Comparison of ENCODE assay signal across 15 cellular contexts in the genomic region with DNA sequence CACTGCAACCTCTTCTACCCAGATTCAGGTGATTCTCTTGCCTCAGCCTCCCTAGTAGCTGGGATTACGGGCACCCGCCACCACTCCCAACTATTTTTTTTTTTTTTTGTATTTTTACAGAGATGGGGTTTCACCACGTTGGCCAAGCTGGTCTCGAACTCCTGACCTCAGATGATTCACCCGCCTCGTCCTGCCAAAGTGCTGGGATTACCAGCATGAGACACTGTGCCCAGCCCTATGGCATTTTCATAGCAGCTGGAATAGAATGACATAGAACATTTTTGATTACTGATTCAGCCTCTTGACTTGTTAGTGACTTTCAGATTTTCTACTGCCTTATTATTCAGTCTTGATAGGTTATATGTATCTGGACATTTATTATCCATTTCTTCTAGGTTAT.
DNase-seq lines count a peak whose midpoint lies in the region; TF ChIP-seq lines count a peak whose summit lies in the region.
"Had no signal": no experiment of that assay in that cellular context is flagged by ENCODE, and none has a peak within 500 bp of the region (broad histone marks: within the 10 kb centered on the region; RNA-seq: fewer than 3 reads in every experiment).

No MANE protein-coding gene starts in this region.

- no peak overlapping the region for H3K4me3 Mint-ChIP-seq in CD8-positive, alpha-beta memory T cell
- H3K4me3 Mint-ChIP-seq: CD4-positive, CD25-positive, alpha-beta regulatory T cell; HFFc6 had no signal

- POLR2A ChIA-PET in CD8-positive, alpha-beta memory T cell (lab: Charles Lee): no interaction called here

- no peaks in the 10 kb centered on the region for H3K4me1 Mint-ChIP-seq in CD8-positive, alpha-beta memory T cell
- H3K4me1 Mint-ChIP-seq: CD4-positive, CD25-positive, alpha-beta regulatory T cell had no signal

- CTCF ChIA-PET in CD8-positive, alpha-beta memory T cell (lab: Charles Lee): no interaction called here

- DNase-seq in MG63 (peak; percentile 74), brain microvascular endothelial cell (peak; percentile 6), fibroblast of gingiva (ENCODE audit: low read depth) (peak; percentile 25), NCI-H524 (lab: John Stamatoyannopoulos, UW) (no peak), hippocampal formation (lab: John Stamatoyannopoulos, UW) (no peak)
- no peak for DNase-seq in CD8-positive, alpha-beta memory T cell
- DNase-seq in stimulated activated CD4-positive, alpha-beta T cell treated with anti-CD3 and anti-CD28 coated beads, Interleukin-4, amount 100 ng/mL, for 4 hours: no peak
- DNase-seq: ACHN; BE2C; C1 segment of cervical spinal cord; Caco-2; CD4-positive, CD25-positive, alpha-beta regulatory T cell; GM23248; H7; HFFc6 had no signal

- H3K27me3 ChIP-seq in MG63 (no peaks in the 10 kb centered on the region), brain microvascular endothelial cell (replicated peaks) (no peaks in the 10 kb centered on the region)
- H3K27me3 ChIP-seq in CD8-positive, alpha-beta memory T cell (ENCODE audit: insufficient read depth, low read length, poor library complexity, severe bottlenecking): no peaks in the 10 kb centered on the region
- H3K27me3 ChIP-seq: BE2C had no signal

- peaks cover 5 to 39% (median 14%) of the 10 kb centered on the region in 5 donors for H3K9me3 Mint-ChIP-seq in CD8-positive, alpha-beta memory T cell

- no peaks in the 10 kb centered on the region for H3K27me3 Mint-ChIP-seq in CD8-positive, alpha-beta memory T cell
- H3K27me3 Mint-ChIP-seq: CD4-positive, CD25-positive, alpha-beta regulatory T cell had no signal

- H3K36me3 Mint-ChIP-seq in CD8-positive, alpha-beta memory T cell: peaks cover 0 to 2% (median 0%) of the 10 kb centered on the region in 3 donors
- H3K36me3 Mint-ChIP-seq: CD4-positive, CD25-positive, alpha-beta regulatory T cell had no signal

- no peak overlapping the region for H3K27ac Mint-ChIP-seq in CD8-positive, alpha-beta memory T cell
- H3K27ac Mint-ChIP-seq: CD4-positive, CD25-positive, alpha-beta regulatory T cell; HFFc6 had no signal

- no peak for TF ChIP-seq CTCF in brain microvascular endothelial cell (IDR thresholded peaks at IDR 0.05; ENCODE audit: low read depth, low read length, missing control alignments)

- no peaks in the 10 kb centered on the region for H3K4me1 ChIP-seq in CD8-positive, alpha-beta memory T cell (ENCODE audit: insufficient read depth, low read length)
- H3K4me1 ChIP-seq: Caco-2 had no signal

- no peak overlapping the region for H3K4me3 ChIP-seq in MG63
- no peak overlapping the region for H3K4me3 ChIP-seq in brain microvascular endothelial cell (ENCODE audit: low read depth, low read length)
- H3K4me3 ChIP-seq in CD8-positive, alpha-beta memory T cell (ENCODE audit: low read length): no peak overlapping the region
- H3K4me3 ChIP-seq: GM23248 had no signal

- H3K36me3 ChIP-seq in MG63 (no peaks in the 10 kb centered on the region), brain microvascular endothelial cell (replicated peaks) (no peaks in the 10 kb centered on the region)
- H3K36me3 ChIP-seq in CD8-positive, alpha-beta memory T cell (ENCODE audit: insufficient read depth, low read length): no peaks in the 10 kb centered on the region
- H3K36me3 ChIP-seq: BE2C had no signal

- H3K9me3 ChIP-seq in MG63: 0 out of 2 replicates have a peak, but pooled peaks cover 2% of the 10 kb centered on the region
- H3K9me3 ChIP-seq in CD8-positive, alpha-beta memory T cell (ENCODE audit: low read length): no peaks in the 10 kb centered on the region
- H3K9me3 ChIP-seq: BE2C, Caco-2 had no signal

- no peak overlapping the region for H3K27ac ChIP-seq in brain microvascular endothelial cell
- H3K27ac ChIP-seq in CD8-positive, alpha-beta memory T cell (ENCODE audit: low read depth, low read length): no peak overlapping the region
- H3K27ac ChIP-seq: GM23248 had no signal

- in situ Hi-C loops in brain microvascular endothelial cell (cut with HindIII; ENCODE audit: low pct_ligation_motif_present, low sequenced_read_pairs): no loop called here

Comparison
In these comparisons a context has a peak if more than half of its experiments do, and no peak if none do; other contexts are left out.
1. DNase-seq: peak in MG63 (single experiment), brain microvascular endothelial cell (single experiment) and fibroblast of gingiva (single experiment); none in NCI-H524 (0 of 2), hippocampal formation (0 of 2), CD8-positive, alpha-beta memory T cell (0 of 5) and stimulated activated CD4-positive, alpha-beta T cell treated with anti-CD3 and anti-CD28 coated beads, Interleukin-4, amount 100 ng/mL, for 4 hours (0 of 2).